Comparison of ENCODE assay signal across 9 cellular contexts in genomic region chr1:6580588-6581270, GRCh38.
A peak's percentile ranks its signal among the peaks of the same experiment; 100 is the strongest.
DNase-seq lines count a peak whose midpoint lies in the region; ATAC-seq lines count a peak whose summit lies in the region.
"Had no signal": no experiment of that assay in that cellular context is flagged by ENCODE, and none has a peak within 500 bp of the region (broad histone marks: within the 10 kb centered on the region; RNA-seq: fewer than 3 reads in every experiment).

No MANE protein-coding gene starts in this region.

- H3K36me3 Mint-ChIP-seq in stimulated activated naive CD8-positive, alpha-beta T cell treated with anti-CD3 and anti-CD28 coated beads, Interleukin-15, Interleukin-2, amounts not matched to agents 100 ng/mL and 50 ng/mL, for 24 hours (ENCODE audit: low read depth): peaks cover 5% of the 10 kb centered on the region
- H3K36me3 Mint-ChIP-seq in activated naive CD8-positive, alpha-beta T cell: no peaks in the 10 kb centered on the region
- peaks cover 18 to 22% of the 10 kb centered on the region in 2 donors for H3K36me3 Mint-ChIP-seq in stimulated activated naive B cell treated with anti-CD40 and anti-IgM and Interleukin-4, amounts not matched to agents 10 μg/mL and 1 μg/mL and 100 μg/mL, for 72 hours

- H3K4me1 Mint-ChIP-seq in stimulated activated naive CD8-positive, alpha-beta T cell treated with anti-CD3 and anti-CD28 coated beads, Interleukin-15, Interleukin-2, amounts not matched to agents 100 ng/mL and 50 ng/mL, for 24 hours (ENCODE audit: low read depth): peaks cover 39% of the 10 kb centered on the region
- peaks cover 37% of the 10 kb centered on the region for H3K4me1 Mint-ChIP-seq in activated naive CD8-positive, alpha-beta T cell (ENCODE audit: low read depth)
- peaks cover 34 to 54% of the 10 kb centered on the region in 2 donors for H3K4me1 Mint-ChIP-seq in stimulated activated naive B cell treated with anti-CD40 and anti-IgM and Interleukin-4, amounts not matched to agents 10 μg/mL and 1 μg/mL and 100 μg/mL, for 72 hours

- H3K27ac ChIP-seq in iPS DF 6.9 (ENCODE audit: low read length): no peak overlapping the region

- WGBS in iPS DF 6.9 (ENCODE audit: insufficient coverage, insufficient read length): no CpG with 5 or more reads among the region's 17 CpGs

- H3K27me3 ChIP-seq in iPS DF 6.9 (ENCODE audit: control insufficient read depth, insufficient read depth, low read length): no peaks in the 10 kb centered on the region

- no peaks in the 10 kb centered on the region for H3K27me3 Mint-ChIP-seq in stimulated activated naive CD8-positive, alpha-beta T cell treated with anti-CD3 and anti-CD28 coated beads, Interleukin-15, Interleukin-2, amounts not matched to agents 100 ng/mL and 50 ng/mL, for 24 hours
- H3K27me3 Mint-ChIP-seq in activated naive CD8-positive, alpha-beta T cell: no peaks in the 10 kb centered on the region
- H3K27me3 Mint-ChIP-seq in stimulated activated naive B cell treated with anti-CD40 and anti-IgM and Interleukin-4, amounts not matched to agents 10 μg/mL and 1 μg/mL and 100 μg/mL, for 72 hours: no peaks in the 10 kb centered on the region

- no peaks in the 10 kb centered on the region for H3K36me3 ChIP-seq in iPS DF 6.9 (ENCODE audit: control insufficient read depth, insufficient read depth, low read length)

- peak overlapping the region; percentile 82; the same call in 1 of the 2 replicates for H3K4me3 ChIP-seq in iPS DF 6.9 (ENCODE audit: low read length)

- no peaks in the 10 kb centered on the region for H3K9me3 ChIP-seq in iPS DF 6.9 (ENCODE audit: control insufficient read depth, insufficient read depth, low read length)

- no peaks in the 10 kb centered on the region for H3K9me3 Mint-ChIP-seq in stimulated activated naive CD8-positive, alpha-beta T cell treated with anti-CD3 and anti-CD28 coated beads, Interleukin-15, Interleukin-2, amounts not matched to agents 100 ng/mL and 50 ng/mL, for 24 hours
- no peaks in the 10 kb centered on the region for H3K9me3 Mint-ChIP-seq in activated naive CD8-positive, alpha-beta T cell (ENCODE audit: low read depth)
- no peaks in the 10 kb centered on the region for H3K9me3 Mint-ChIP-seq in stimulated activated naive B cell treated with anti-CD40 and anti-IgM and Interleukin-4, amounts not matched to agents 10 μg/mL and 1 μg/mL and 100 μg/mL, for 72 hours

- DNase-seq in stimulated activated naive CD8-positive, alpha-beta T cell treated with anti-CD3 and anti-CD28 coated beads, Interleukin-15, Interleukin-2, amounts not matched to agents 100 U/mL and 50 U/mL, for 24 hours: no peak
- DNase-seq in iPS DF 6.9 (ENCODE audit: low read depth, low spot score) (no peak), NCI-H524 treated with DMSO at 0.1 percent for 48 hours (lab: John Stamatoyannopoulos, UW) (no peak)
- no peak for DNase-seq in stimulated activated naive B cell treated with anti-CD40 and anti-IgM and Interleukin-4, amounts not matched to agents 10 μg/mL and 1 μg/mL and 100 μg/mL, for 72 hours
- DNase-seq: left cardiac atrium had no signal

- peaks cover 6% of the 10 kb centered on the region for H3K4me1 ChIP-seq in iPS DF 6.9 (ENCODE audit: control insufficient read depth, insufficient read depth, low read length)

- peak overlapping the region; percentile 92 for H3K4me3 Mint-ChIP-seq in stimulated activated naive CD8-positive, alpha-beta T cell treated with anti-CD3 and anti-CD28 coated beads, Interleukin-15, Interleukin-2, amounts not matched to agents 100 ng/mL and 50 ng/mL, for 24 hours
- peak overlapping the region; percentile 95 for H3K4me3 Mint-ChIP-seq in activated naive CD8-positive, alpha-beta T cell
- H3K4me3 Mint-ChIP-seq in stimulated activated naive B cell treated with anti-CD40 and anti-IgM and Interleukin-4, amounts not matched to agents 10 μg/mL and 1 μg/mL and 100 μg/mL, for 72 hours: peak overlapping the region; percentile 95 to 100

- H3K27ac Mint-ChIP-seq in stimulated activated naive CD8-positive, alpha-beta T cell treated with anti-CD3 and anti-CD28 coated beads, Interleukin-15, Interleukin-2, amounts not matched to agents 100 ng/mL and 50 ng/mL, for 24 hours: peak overlapping the region; percentile 93
- peak overlapping the region; percentile 72 for H3K27ac Mint-ChIP-seq in activated naive CD8-positive, alpha-beta T cell
- H3K27ac Mint-ChIP-seq in stimulated activated naive B cell treated with anti-CD40 and anti-IgM and Interleukin-4, amounts not matched to agents 10 μg/mL and 1 μg/mL and 100 μg/mL, for 72 hours: peak overlapping the region; percentile 100

- ATAC-seq in stimulated activated naive CD8-positive, alpha-beta T cell treated with anti-CD3 and anti-CD28 coated beads, Interleukin-15, Interleukin-2, amounts not matched to agents 100 U/mL and 50 U/mL, for 24 hours: no peak
- ATAC-seq in stimulated activated naive B cell treated with anti-CD40 and anti-IgM and Interleukin-4, amounts not matched to agents 10 μg/mL and 1 μg/mL and 100 μg/mL, for 72 hours (replicated peaks): peak; percentile 2 to 12
- ATAC-seq in HG03039 (IDR thresholded peaks at IDR 0.05; ENCODE audit: unreplicated experiment) (no peak), GM18519 (IDR thresholded peaks at IDR 0.05; ENCODE audit: low FRiP score, unreplicated experiment) (no peak)

Comparison
In these comparisons a context has a peak if more than half of its experiments do, and no peak if none do; other contexts are left out.
1. ATAC-seq: peak in stimulated activated naive B cell treated with anti-CD40 and anti-IgM and Interleukin-4, amounts not matched to agents 10 μg/mL and 1 μg/mL and 100 μg/mL, for 72 hours (2 of 2); none in stimulated activated naive CD8-positive, alpha-beta T cell treated with anti-CD3 and anti-CD28 coated beads, Interleukin-15, Interleukin-2, amounts not matched to agents 100 U/mL and 50 U/mL, for 24 hours (single experiment), HG03039 (single experiment) and GM18519 (single experiment).
2. Peak in every context shown above with its lines, with median percentiles within 50 percentile points of each other: H3K27ac Mint-ChIP-seq and H3K4me3 Mint-ChIP-seq.